ENCODE assay signal across 39 cellular contexts in genomic region chr13:28447206-28447605, GRCh38. TPM values are rescaled to one million over a fixed set of nuclear protein-coding genes. Genes with fewer than 3 reads are reported as not detected.
"Had no signal": no experiment of that assay in that cellular context is flagged by ENCODE, and none has a peak within 500 bp of the region (broad histone marks: within the 10 kb centered on the region; RNA-seq: fewer than 3 reads in every experiment).

No MANE protein-coding gene starts in this region.

- H3K9me3 Mint-ChIP-seq: activated T-helper 17 cell treated with anti-CD3 and anti-CD28 coated beads, Interleukin-2, amount 50 U/mL, for 72 hours had no signal

- H3K4me1 Mint-ChIP-seq: activated naive CD4-positive, alpha-beta T cell treated with anti-CD3 and anti-CD28 coated beads, Interleukin-2, amount 10 ng/mL, durations not matched to agents 7 days and 5 days; activated naive CD4-positive, alpha-beta T cell treated with anti-CD3 and anti-CD28 coated beads, Interleukin-2, amount 50 U/mL, for 24 hours; activated naive CD8-positive, alpha-beta T cell treated with anti-CD3 and anti-CD28 coated beads for 36 hours; activated naive CD8-positive, alpha-beta T cell treated with anti-CD3 and anti-CD28 coated beads, Interleukin-2, amount 10 ng/mL, durations not matched to agents 7 days and 5 days; activated T-helper 17 cell treated with anti-CD3 and anti-CD28 coated beads, Interleukin-2, amount 50 U/mL, for 72 hours; central memory CD8-positive, alpha-beta T cell had no signal

- H3K4me1 ChIP-seq: adrenal gland, body of pancreas, breast epithelium had no signal

- H3K27ac Mint-ChIP-seq: activated naive CD4-positive, alpha-beta T cell treated with anti-CD3 and anti-CD28 coated beads for 36 hours; activated naive CD4-positive, alpha-beta T cell treated with anti-CD3 and anti-CD28 coated beads, Interleukin-2, amount 10 ng/mL, durations not matched to agents 7 days and 5 days; activated naive CD4-positive, alpha-beta T cell treated with anti-CD3 and anti-CD28 coated beads, Interleukin-2, amount 50 U/mL, for 24 hours; activated naive CD4-positive, alpha-beta T cell treated with anti-CD3 and anti-CD28 coated beads, Interleukin-2, amount 50 U/mL, for 72 hours; activated naive CD8-positive, alpha-beta T cell; activated naive CD8-positive, alpha-beta T cell treated with anti-CD3 and anti-CD28 coated beads for 36 hours; activated naive CD8-positive, alpha-beta T cell treated with anti-CD3 and anti-CD28 coated beads, Interleukin-2, amount 10 ng/mL, durations not matched to agents 7 days and 5 days; activated naive CD8-positive, alpha-beta T cell treated with anti-CD3 and anti-CD28 coated beads, Interleukin-2, amount 50 U/mL, for 24 hours; activated T-cell treated with anti-CD3 and anti-CD28 coated beads, Interleukin-2, amount 50 U/mL, for 24 hours; activated T-cell treated with anti-CD3 and anti-CD28 coated beads, Interleukin-2, amount 50 U/mL, for 72 hours; activated T-helper 1 cell treated with anti-CD3 and anti-CD28 coated beads, Interleukin-12 subunit alpha, Interleukin-12 subunit beta, Interleukin-2, Interleukin-4 antibody, amounts not matched to agents 30 ng/mL and 10 ng/mL and 1 ng/mL, durations not matched to agents 14 hours and 24 hours and 36 hours; activated T-helper 17 cell treated with anti-CD3 and anti-CD28 coated beads, Interleukin-2, amount 50 U/mL, for 72 hours; activated T-helper 2 cell treated with anti-CD3 and anti-CD28 coated beads, Interferon-gamma antibody, Interleukin-2, Interleukin-4, amounts not matched to agents 10 μg/mL and 5 μg/mL and 100 μg/mL, durations not matched to agents 14 hours and 24 hours and 36 hours; brain had no signal

- H3K36me3 ChIP-seq: adrenal gland, ascending aorta, brain microvascular endothelial cell, breast epithelium, cardiac muscle cell had no signal

- H3K36me3 Mint-ChIP-seq: activated naive CD4-positive, alpha-beta T cell treated with anti-CD3 and anti-CD28 coated beads, Interleukin-2, amount 10 ng/mL, durations not matched to agents 7 days and 5 days; brain had no signal

- H3K4me3 Mint-ChIP-seq: activated naive CD4-positive, alpha-beta T cell treated with anti-CD3 and anti-CD28 coated beads for 36 hours; activated naive CD4-positive, alpha-beta T cell treated with anti-CD3 and anti-CD28 coated beads, Interleukin-2, amount 10 ng/mL, durations not matched to agents 7 days and 5 days; activated naive CD4-positive, alpha-beta T cell treated with anti-CD3 and anti-CD28 coated beads, Interleukin-2, amount 50 U/mL, for 24 hours; activated naive CD8-positive, alpha-beta T cell; activated naive CD8-positive, alpha-beta T cell treated with anti-CD3 and anti-CD28 coated beads for 36 hours; activated naive CD8-positive, alpha-beta T cell treated with anti-CD3 and anti-CD28 coated beads, Interleukin-2, amount 10 ng/mL, durations not matched to agents 7 days and 5 days; activated naive CD8-positive, alpha-beta T cell treated with anti-CD3 and anti-CD28 coated beads, Interleukin-2, amount 50 U/mL, for 24 hours; activated T-cell treated with anti-CD3 and anti-CD28 coated beads, Interleukin-2, amount 50 U/mL, for 24 hours; activated T-cell treated with anti-CD3 and anti-CD28 coated beads, Interleukin-2, amount 50 U/mL, for 4 hours; activated T-cell treated with anti-CD3 and anti-CD28 coated beads, Interleukin-2, amount 50 U/mL, for 72 hours; activated T-helper 1 cell treated with anti-CD3 and anti-CD28 coated beads, Interleukin-12 subunit alpha, Interleukin-12 subunit beta, Interleukin-2, Interleukin-4 antibody, amounts not matched to agents 30 ng/mL and 10 ng/mL and 1 ng/mL, durations not matched to agents 14 hours and 24 hours and 36 hours; activated T-helper 17 cell treated with anti-CD3 and anti-CD28 coated beads, Interleukin-2, amount 50 U/mL, for 72 hours; brain; central memory CD8-positive, alpha-beta T cell had no signal

- H3K4me3 ChIP-seq: adrenal gland, ascending aorta, body of pancreas, breast epithelium, cardiac muscle cell had no signal

- H3K27me3 ChIP-seq: adrenal gland, ascending aorta, body of pancreas, brain microvascular endothelial cell, breast epithelium, cardiac muscle cell had no signal

- DNase-seq: activated effector memory CD4-positive, alpha-beta T cell treated with anti-CD3 and anti-CD28 coated beads, Interleukin-2, amount 50 U/mL, for 16 hours; activated effector memory CD4-positive, alpha-beta T cell treated with Interleukin-2 at 50 U/mL for 16 hours; activated gamma-delta T cell; activated gamma-delta T cell treated with Interleukin-2 at 50 U/mL for 16 hours; activated naive CD4-positive, alpha-beta T cell; activated naive CD4-positive, alpha-beta T cell treated with anti-CD3 and anti-CD28 coated beads for 36 hours; activated naive CD4-positive, alpha-beta T cell treated with anti-CD3 and anti-CD28 coated beads, Interleukin-2, amount 10 ng/mL, durations not matched to agents 7 days and 5 days; activated naive CD4-positive, alpha-beta T cell treated with anti-CD3 and anti-CD28 coated beads, Interleukin-2, amount 50 U/mL, for 16 hours; activated naive CD4-positive, alpha-beta T cell treated with Interleukin-2 at 50 U/mL for 16 hours; activated naive CD8-positive, alpha-beta T cell treated with anti-CD3 and anti-CD28 coated beads for 36 hours; activated naive CD8-positive, alpha-beta T cell treated with anti-CD3 and anti-CD28 coated beads, Interleukin-2, amount 10 ng/mL, durations not matched to agents 7 days and 5 days; activated naive CD8-positive, alpha-beta T cell treated with anti-CD3 and anti-CD28 coated beads, Interleukin-2, amount 50 U/mL, for 24 hours; activated T-cell treated with anti-CD3 and anti-CD28 coated beads, Interleukin-2, amount 50 U/mL, for 1 hour; activated T-cell treated with anti-CD3 and anti-CD28 coated beads, Interleukin-2, amount 50 U/mL, for 24 hours; activated T-cell treated with anti-CD3 and anti-CD28 coated beads, Interleukin-2, amount 50 U/mL, for 4 hours; activated T-cell treated with anti-CD3 and anti-CD28 coated beads, Interleukin-2, amount 50 U/mL, for 48 hours; activated T-cell treated with anti-CD3 and anti-CD28 coated beads, Interleukin-2, amount 50 U/mL, for 72 hours; adrenal gland; amniotic stem cell; amygdala; anterior cingulate cortex; aorta; body of pancreas; brain microvascular endothelial cell; caudate nucleus; central memory CD4-positive, alpha-beta T cell; cerebellar nuclear complex had no signal

- H3K27ac ChIP-seq: adrenal gland, ascending aorta, body of pancreas, brain microvascular endothelial cell, breast epithelium, cardiac muscle cell had no signal

- H3K27me3 Mint-ChIP-seq: activated naive CD8-positive, alpha-beta T cell; activated naive CD8-positive, alpha-beta T cell treated with anti-CD3 and anti-CD28 coated beads, Interleukin-2, amount 50 U/mL, for 24 hours had no signal

RNA-seq across cellular contexts. Expression of gene FLT1, which starts 47.7 kb away (rescaled TPM):
- total RNA-seq: bronchial epithelial cell had no signal
